In genomic region chr19:2820112-2820702, GRCh38 we compare ENCODE assay signal across 8 cellular contexts. TPM values are rescaled to one million over a fixed set of nuclear protein-coding genes. Genes with fewer than 3 reads are reported as not detected.
DNase-seq lines count a peak whose midpoint lies in the region; ATAC-seq lines count a peak whose summit lies in the region.

No MANE protein-coding gene starts in this region.

- POLR2A ChIA-PET in activated CD4-positive, alpha-beta T cell treated with anti-CD3 and anti-CD28 coated beads for 36 hours (lab: Charles Lee): no interaction called here

- peak overlapping the region; percentile 31 for H3K27ac Mint-ChIP-seq in activated CD4-positive, alpha-beta T cell treated with anti-CD3 and anti-CD28 coated beads for 36 hours
- no peak overlapping the region for H3K27ac Mint-ChIP-seq in activated naive CD4-positive, alpha-beta T cell treated with anti-CD3 and anti-CD28 coated beads, Interleukin-2, amount 10 ng/mL, durations not matched to agents 7 days and 5 days

- H3K27ac ChIP-seq in iPS DF 6.9 (ENCODE audit: low read length): no peak overlapping the region
- H3K27ac ChIP-seq in skeletal muscle tissue (ENCODE audit: low read depth, low read length): no peak overlapping the region

- H3K4me3 ChIP-seq in iPS DF 6.9 (ENCODE audit: low read length) (peak overlapping the region; percentile 89), skeletal muscle tissue (ENCODE audit: low read length in 3 of 3) (peak overlapping the region; percentile 86 to 90 (median 88))

- no peaks in the 10 kb centered on the region for H3K9me3 Mint-ChIP-seq in activated CD4-positive, alpha-beta T cell treated with anti-CD3 and anti-CD28 coated beads for 36 hours (ENCODE audit: low read depth)
- peaks cover 4% of the 10 kb centered on the region for H3K9me3 Mint-ChIP-seq in activated naive CD4-positive, alpha-beta T cell treated with anti-CD3 and anti-CD28 coated beads, Interleukin-2, amount 10 ng/mL, durations not matched to agents 7 days and 5 days

- intact Hi-C loops in activated CD4-positive, alpha-beta T cell treated with anti-CD3 and anti-CD28 coated beads for 36 hours (cut with DNase I, micrococcal nuclease): loop anchor here in 1 of 2 experiments (5.0 kb wide), 1 partner anchor 52 kb away; no protein-coding TSS in a partner anchor

- H3K9me3 ChIP-seq in iPS DF 6.9 (ENCODE audit: control insufficient read depth, insufficient read depth, low read length): no peaks in the 10 kb centered on the region
- H3K9me3 ChIP-seq in skeletal muscle tissue (ENCODE audit: control insufficient read depth in 3 of 3, low read length in 3 of 3): no peaks in the 10 kb centered on the region

- DNase-seq in activated CD4-positive, alpha-beta T cell treated with anti-CD3 and anti-CD28 coated beads for 36 hours: peak; percentile 31
- no peak for DNase-seq in activated CD4-positive, alpha-beta T cell treated with anti-CD3 and anti-CD28 coated beads, Interleukin-2, amount 50 U/mL, for 1 hour
- peak; percentile 36 for DNase-seq in activated naive CD4-positive, alpha-beta T cell treated with anti-CD3 and anti-CD28 coated beads, Interleukin-2, amount 10 ng/mL, durations not matched to agents 7 days and 5 days
- no peak for DNase-seq in iPS DF 6.9 (ENCODE audit: low read depth, low spot score)
- no peak for DNase-seq in activated effector memory CD4-positive, alpha-beta T cell treated with Interleukin-2 at 50 U/mL for 16 hours
- DNase-seq in kidney glomerular epithelial cell (lab: John Stamatoyannopoulos, UW): no peak

- peak overlapping the region; percentile 72 to 88 (median 82) for H3K9ac ChIP-seq in skeletal muscle tissue (ENCODE audit: low read depth in 1 of 3, low read length in 3 of 3)

- peaks cover under 1% of the 10 kb centered on the region; the same call in 1 of the 2 replicates for H3K36me3 ChIP-seq in iPS DF 6.9 (ENCODE audit: control insufficient read depth, insufficient read depth, low read length)
- peaks cover 2 to 17% (median 7%) of the 10 kb centered on the region in 3 donors for H3K36me3 ChIP-seq in skeletal muscle tissue (ENCODE audit: control insufficient read depth in 3 of 3, insufficient read depth in 3 of 3, low read length in 3 of 3)

- WGBS in iPS DF 6.9 (ENCODE audit: insufficient coverage, insufficient read length): no CpG with 5 or more reads among the region's 36 CpGs

- peaks cover 12% of the 10 kb centered on the region for H3K4me1 Mint-ChIP-seq in activated CD4-positive, alpha-beta T cell treated with anti-CD3 and anti-CD28 coated beads for 36 hours
- peaks cover 9% of the 10 kb centered on the region for H3K4me1 Mint-ChIP-seq in activated naive CD4-positive, alpha-beta T cell treated with anti-CD3 and anti-CD28 coated beads, Interleukin-2, amount 10 ng/mL, durations not matched to agents 7 days and 5 days

- H3K27me3 ChIP-seq in iPS DF 6.9 (ENCODE audit: control insufficient read depth, insufficient read depth, low read length) (no peaks in the 10 kb centered on the region), skeletal muscle tissue (ENCODE audit: control insufficient read depth in 3 of 3, insufficient read depth in 3 of 3, low read length in 3 of 3) (no peaks in the 10 kb centered on the region)

- peaks cover 6% of the 10 kb centered on the region for H3K36me3 Mint-ChIP-seq in activated CD4-positive, alpha-beta T cell treated with anti-CD3 and anti-CD28 coated beads for 36 hours (ENCODE audit: low read depth)
- peaks cover 5% of the 10 kb centered on the region for H3K36me3 Mint-ChIP-seq in activated naive CD4-positive, alpha-beta T cell treated with anti-CD3 and anti-CD28 coated beads, Interleukin-2, amount 10 ng/mL, durations not matched to agents 7 days and 5 days

- peak overlapping the region; percentile 78 for H3K4me3 Mint-ChIP-seq in activated CD4-positive, alpha-beta T cell treated with anti-CD3 and anti-CD28 coated beads for 36 hours
- peak overlapping the region; percentile 82 for H3K4me3 Mint-ChIP-seq in activated naive CD4-positive, alpha-beta T cell treated with anti-CD3 and anti-CD28 coated beads, Interleukin-2, amount 10 ng/mL, durations not matched to agents 7 days and 5 days

- no peaks in the 10 kb centered on the region for H3K4me1 ChIP-seq in iPS DF 6.9 (ENCODE audit: control insufficient read depth, insufficient read depth, low read length)
- peaks cover 6 to 8% (median 8%) of the 10 kb centered on the region in 3 donors for H3K4me1 ChIP-seq in skeletal muscle tissue (ENCODE audit: control insufficient read depth in 3 of 3, insufficient read depth in 3 of 3, low read length in 3 of 3)

- CTCF ChIA-PET in activated CD4-positive, alpha-beta T cell treated with anti-CD3 and anti-CD28 coated beads for 36 hours (lab: Charles Lee): interaction anchor here (0.6 to 1.6 kb wide), 4 partner anchors 21 to 339 kb away, joined by 3 to 9 read pairs (median 4); partner anchors contain the start of genes THOP1 and ZNF555
- CTCF ChIA-PET in activated naive CD4-positive, alpha-beta T cell treated with anti-CD3 and anti-CD28 coated beads, Interleukin-2, amount 10 ng/mL, durations not matched to agents 7 days and 5 days (lab: Charles Lee): interaction anchor here (1.1 kb wide), 1 partner anchor 258 kb away, joined by 3 read pairs; no protein-coding TSS in a partner anchor

- H3K27me3 Mint-ChIP-seq in activated CD4-positive, alpha-beta T cell treated with anti-CD3 and anti-CD28 coated beads for 36 hours: no peaks in the 10 kb centered on the region
- H3K27me3 Mint-ChIP-seq in activated naive CD4-positive, alpha-beta T cell treated with anti-CD3 and anti-CD28 coated beads, Interleukin-2, amount 10 ng/mL, durations not matched to agents 7 days and 5 days: no peaks in the 10 kb centered on the region

- no peak for ATAC-seq in activated CD4-positive, alpha-beta T cell treated with anti-CD3 and anti-CD28 coated beads for 36 hours
- peak; percentile 9 for ATAC-seq in HG03442 (IDR thresholded peaks at IDR 0.05; ENCODE audit: unreplicated experiment)

RNA-seq across cellular contexts. Expression of gene ZNF554, which starts 0.5 kb away (rescaled TPM):
- 1 to 10 TPM; 1.9 to 2.3 TPM for total RNA-seq in activated CD4-positive, alpha-beta T cell treated with anti-CD3 and anti-CD28 coated beads for 36 hours
- total RNA-seq in skeletal muscle tissue: 8.4 TPM

RNA-seq across cellular contexts. Expression of gene ZNF555, which starts 21.1 kb away (rescaled TPM):
- total RNA-seq in activated CD4-positive, alpha-beta T cell treated with anti-CD3 and anti-CD28 coated beads for 36 hours: 1 to 10 TPM; 1.9 TPM
- 15.7 TPM for total RNA-seq in skeletal muscle tissue

RNA-seq across cellular contexts. Expression of gene THOP1, which starts 34.9 kb away (rescaled TPM):
- total RNA-seq in activated CD4-positive, alpha-beta T cell treated with anti-CD3 and anti-CD28 coated beads for 36 hours: 100 to 1,000 TPM; 135 to 144 TPM
- 34.4 TPM for total RNA-seq in skeletal muscle tissue

RNA-seq across cellular contexts. Expression of gene SGTA, which starts 37.1 kb away (rescaled TPM):
- 10 to 100 TPM; 53.0 to 62.2 TPM for total RNA-seq in activated CD4-positive, alpha-beta T cell treated with anti-CD3 and anti-CD28 coated beads for 36 hours
- total RNA-seq in skeletal muscle tissue: 25.6 TPM

RNA-seq across cellular contexts. Expression of gene ZNF556, which starts 46.9 kb away (rescaled TPM):
- not detected for total RNA-seq in activated CD4-positive, alpha-beta T cell treated with anti-CD3 and anti-CD28 coated beads for 36 hours
- total RNA-seq in skeletal muscle tissue: 19.3 TPM

Comparison
In these comparisons a context has a peak if more than half of its experiments do, and no peak if none do; other contexts are left out.
1. DNase-seq: peak in activated CD4-positive, alpha-beta T cell treated with anti-CD3 and anti-CD28 coated beads for 36 hours (single experiment) and activated naive CD4-positive, alpha-beta T cell treated with anti-CD3 and anti-CD28 coated beads, Interleukin-2, amount 10 ng/mL, durations not matched to agents 7 days and 5 days (single experiment); none in activated CD4-positive, alpha-beta T cell treated with anti-CD3 and anti-CD28 coated beads, Interleukin-2, amount 50 U/mL, for 1 hour (single experiment), iPS DF 6.9 (single experiment), activated effector memory CD4-positive, alpha-beta T cell treated with Interleukin-2 at 50 U/mL for 16 hours (single experiment) and kidney glomerular epithelial cell (single experiment).